Comparison of ENCODE assay signal across 11 cellular contexts in the genomic region with DNA sequence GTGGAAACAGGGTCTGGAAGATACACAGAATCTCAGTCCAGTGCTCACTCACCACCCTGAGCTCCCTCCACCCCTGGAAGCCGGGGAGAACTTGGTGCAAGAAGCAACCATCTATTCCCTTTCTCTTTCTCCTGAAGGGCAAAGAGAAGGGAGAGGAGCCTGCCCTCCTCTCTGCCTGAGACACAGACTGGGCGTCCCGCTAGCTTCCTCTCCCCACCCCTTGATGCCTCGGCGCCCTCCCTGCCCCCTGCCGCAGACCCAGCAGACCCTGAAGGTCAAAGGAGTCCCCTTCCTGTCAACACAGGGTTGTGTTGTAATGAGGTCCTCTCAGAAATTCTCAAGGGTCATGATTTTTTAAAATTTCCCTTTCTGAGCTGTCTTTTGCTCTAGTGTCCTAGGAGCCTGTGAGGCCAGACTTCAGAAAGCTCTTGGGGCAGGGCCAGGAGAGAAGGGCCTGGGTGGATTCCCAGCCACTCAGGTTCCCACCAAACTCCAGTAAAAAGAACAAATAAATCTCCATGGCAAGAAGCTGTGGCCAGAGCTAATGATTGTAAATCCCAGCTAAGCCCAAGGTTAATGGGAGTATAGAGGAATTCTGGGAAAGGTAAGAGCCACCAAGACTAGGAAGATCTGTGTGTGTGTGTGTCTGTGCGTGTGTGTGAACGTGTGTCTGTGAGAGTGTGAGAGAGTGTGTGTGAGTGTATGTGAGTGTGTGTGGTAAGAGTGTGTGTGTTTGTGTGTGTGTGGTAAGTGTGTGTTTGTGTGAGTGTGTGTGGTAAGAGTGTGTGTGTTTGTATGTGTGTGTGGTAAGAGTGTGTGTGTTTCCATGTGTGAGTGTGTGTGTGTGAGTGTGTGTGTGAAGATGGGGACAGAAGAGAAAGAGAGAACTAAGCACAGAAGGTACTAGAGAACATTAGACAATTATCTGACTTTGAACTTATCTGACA. TPM values are rescaled to one million over a fixed set of nuclear protein-coding genes. Genes with fewer than 3 reads are reported as not detected.
A peak's percentile ranks its signal among the peaks of the same experiment; 100 is the strongest.
DNase-seq lines count a peak whose midpoint lies in the region; ATAC-seq, FAIRE-seq and TF ChIP-seq lines count a peak whose summit lies in the region.
"Had no signal": no experiment of that assay in that cellular context is flagged by ENCODE, and none has a peak within 500 bp of the region (broad histone marks: within the 10 kb centered on the region; RNA-seq: fewer than 3 reads in every experiment).

No MANE protein-coding gene starts in this region.

- FAIRE-seq in HTR-8/SVneo (lab: Jason Lieb, UNC) (peak; percentile 100), astrocyte (lab: Jason Lieb, UNC) (no peak)
- FAIRE-seq: endothelial cell of umbilical vein, RCC 7860 had no signal

- TF ChIP-seq CTCF in astrocyte (IDR thresholded peaks at IDR 0.05; ENCODE audit: insufficient read depth, low read depth, low read length) = no peak

- H3K4me3 ChIP-seq in astrocyte (ENCODE audit: insufficient read depth, low read depth, low read length) = peak overlapping the region; percentile 47

- H3K36me3 Mint-ChIP-seq in astrocyte (ENCODE audit: low read depth, unreplicated experiment) = peaks cover 2% of the 10 kb centered on the region

- peak overlapping the region; percentile 54 for H3K27ac ChIP-seq in astrocyte (ENCODE audit: low read depth, low read length)

- peak overlapping the region; percentile 60 for H3K27ac Mint-ChIP-seq in astrocyte (ENCODE audit: unreplicated experiment)
- no peak overlapping the region for H3K27ac Mint-ChIP-seq in stimulated activated naive CD8-positive, alpha-beta T cell treated with anti-CD3 and anti-CD28 coated beads, Interleukin-15, amount 100 ng/mL, for 72 hours

- peak overlapping the region; percentile 74 for H2AFZ ChIP-seq in astrocyte (ENCODE audit: low read depth, low read length)

- H4K20me1 ChIP-seq in astrocyte (ENCODE audit: insufficient read depth, low read length) = no peaks in the 10 kb centered on the region

- ATAC-seq in stimulated activated naive CD8-positive, alpha-beta T cell treated with anti-CD3 and anti-CD28 coated beads, Interleukin-15, amount 100 ng/mL, for 72 hours = peak; percentile 42
- ATAC-seq in HG03378 (IDR thresholded peaks at IDR 0.05; ENCODE audit: unreplicated experiment) (no peak), HG02840 (IDR thresholded peaks at IDR 0.05; ENCODE audit: low FRiP score, unreplicated experiment) (no peak)

- peaks cover 4% of the 10 kb centered on the region for H3K79me2 ChIP-seq in astrocyte (ENCODE audit: insufficient read depth, low read length)

- peaks cover 2% of the 10 kb centered on the region for H3K27me3 Mint-ChIP-seq in astrocyte (ENCODE audit: low read depth, unreplicated experiment)
- H3K27me3 Mint-ChIP-seq in stimulated activated naive CD8-positive, alpha-beta T cell treated with anti-CD3 and anti-CD28 coated beads, Interleukin-15, amount 100 ng/mL, for 72 hours = peaks cover 57% of the 10 kb centered on the region

- no peaks in the 10 kb centered on the region for H3K9me3 ChIP-seq in astrocyte (ENCODE audit: insufficient read depth, low read depth, low read length)

- peak overlapping the region; percentile 76 for H3K4me3 Mint-ChIP-seq in astrocyte (ENCODE audit: unreplicated experiment)
- peak overlapping the region in 1 of 2 donors; percentile 73 for H3K4me3 Mint-ChIP-seq in stimulated activated naive CD8-positive, alpha-beta T cell treated with anti-CD3 and anti-CD28 coated beads, Interleukin-15, amount 100 ng/mL, for 72 hours

- peaks cover 18% of the 10 kb centered on the region for H3K4me1 ChIP-seq in astrocyte (ENCODE audit: insufficient read depth, low read length)

- H3K4me2 ChIP-seq in astrocyte (ENCODE audit: low read length) = peak overlapping the region; percentile 96

- peak overlapping the region; percentile 74 for H3K9ac ChIP-seq in astrocyte (ENCODE audit: low read length)

- no peaks in the 10 kb centered on the region for H3K27me3 ChIP-seq in astrocyte (ENCODE audit: insufficient read depth, low read length)

- H3K36me3 ChIP-seq in astrocyte (ENCODE audit: insufficient read depth, low read length) = no peaks in the 10 kb centered on the region

- no peaks in the 10 kb centered on the region for H3K9me3 Mint-ChIP-seq in astrocyte (ENCODE audit: unreplicated experiment)
- H3K9me3 Mint-ChIP-seq in stimulated activated naive CD8-positive, alpha-beta T cell treated with anti-CD3 and anti-CD28 coated beads, Interleukin-15, amount 100 ng/mL, for 72 hours = no peaks in the 10 kb centered on the region

- H3K4me1 Mint-ChIP-seq in astrocyte (ENCODE audit: low read depth, unreplicated experiment) = peaks cover 32% of the 10 kb centered on the region
- peaks cover 20% of the 10 kb centered on the region for H3K4me1 Mint-ChIP-seq in stimulated activated naive CD8-positive, alpha-beta T cell treated with anti-CD3 and anti-CD28 coated beads, Interleukin-15, amount 100 ng/mL, for 72 hours

- no peak for DNase-seq in HTR-8/SVneo (ENCODE audit: insufficient read length, low spot score)
- DNase-seq in astrocyte (ENCODE audit: low read depth) = no peak
- DNase-seq in kidney glomerular epithelial cell (lab: John Stamatoyannopoulos, UW) = peak; percentile 50
- DNase-seq in stimulated activated naive CD8-positive, alpha-beta T cell treated with anti-CD3 and anti-CD28 coated beads, Interleukin-15, amount 100 ng/mL, for 72 hours = no peak
- DNase-seq in stimulated activated CD4-positive, alpha-beta T cell treated with anti-CD3 and anti-CD28 coated beads, Interleukin-4, amount 100 ng/mL, for 4 hours = no peak
- no peak for DNase-seq in activated T-cell treated with anti-CD3 and anti-CD28 coated beads for 4 hours

RNA-seq across cellular contexts. Expression of gene JPH2, which starts 1.0 kb away (rescaled TPM):
- total RNA-seq in astrocyte = 18.1 and 18.5 TPM in 2 replicates
- total RNA-seq: endothelial cell of umbilical vein had no signal

RNA-seq across cellular contexts. Expression of gene OSER1, which starts 22.5 kb away (rescaled TPM):
- total RNA-seq in astrocyte = 28.9 and 30.9 TPM in 2 replicates

RNA-seq across cellular contexts. Expression of gene GDAP1L1, which starts 59.1 kb away (rescaled TPM):
- 0.64 and 0.77 TPM in 2 replicates for total RNA-seq in astrocyte
- total RNA-seq: endothelial cell of umbilical vein, subcutaneous adipose tissue had no signal
